18 cellular contexts compared by ENCODE assay signal in the genomic region with DNA sequence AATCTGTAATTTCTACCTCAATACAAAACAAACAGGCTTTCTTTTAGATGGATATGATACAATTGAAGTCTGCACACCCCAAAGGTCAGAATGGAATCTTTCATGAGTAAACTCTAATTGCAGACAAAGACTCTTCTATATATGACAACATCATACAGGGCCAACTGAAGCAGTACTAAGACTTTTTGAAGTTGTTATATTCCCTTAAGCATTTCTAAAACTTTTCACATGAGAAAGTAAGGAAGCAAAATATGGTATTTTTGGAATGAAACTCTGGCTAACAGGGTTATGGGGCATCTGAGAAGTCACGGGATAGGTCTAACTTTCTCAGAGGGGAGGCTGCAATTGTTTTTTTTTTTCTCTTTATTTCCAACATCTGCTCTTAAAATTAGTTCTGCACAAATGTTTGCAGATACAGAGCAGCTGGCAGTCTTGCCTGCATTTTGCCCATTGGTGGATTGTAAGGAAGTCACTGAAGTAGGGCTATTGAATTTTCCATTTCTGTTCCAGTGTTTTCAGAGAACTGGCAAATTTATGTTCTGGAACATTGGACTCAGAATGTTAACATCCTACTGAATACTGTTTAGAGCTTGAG. TPM values are rescaled to one million over a fixed set of nuclear protein-coding genes. Genes with fewer than 3 reads are reported as not detected.
A peak's percentile ranks its signal among the peaks of the same experiment; 100 is the strongest.
DNase-seq lines count a peak whose midpoint lies in the region; ATAC-seq and TF ChIP-seq lines count a peak whose summit lies in the region.
"Had no signal": no experiment of that assay in that cellular context is flagged by ENCODE, and none has a peak within 500 bp of the region (broad histone marks: within the 10 kb centered on the region; RNA-seq: fewer than 3 reads in every experiment).

No MANE protein-coding gene starts in this region.

- H3K4me3 ChIP-seq in IMR-90 (ENCODE audit: insufficient read depth, low read depth, low read length) (no peak overlapping the region), uterus (no peak overlapping the region), upper lobe of right lung (no peak overlapping the region)
- H3K4me3 ChIP-seq in effector memory CD4-positive, alpha-beta T cell (ENCODE audit: insufficient read depth, low read depth, low read length, poor library complexity, severe bottlenecking) = no peak overlapping the region
- H3K4me3 ChIP-seq: BLaER1 treated with 17β-estradiol and CSF1 and Interleukin-3, amounts not matched to agents 10 nM and 100 nM; GM23248 had no signal

- intact Hi-C loops in IMR-90 (cut with micrococcal nuclease) = no loop called here
- intact Hi-C loops in left colon (cut with DNase I, micrococcal nuclease) = no loop called here
- intact Hi-C loops in uterus (cut with DNase I; ENCODE audit: low total_unique reads) = no loop called here
- intact Hi-C loops in upper lobe of right lung (cut with DNase I) = no loop called here

- no peaks in the 10 kb centered on the region for H3K9me3 ChIP-seq in IMR-90 (ENCODE audit: control insufficient read depth, insufficient read depth, low read length)
- no peaks in the 10 kb centered on the region for H3K9me3 ChIP-seq in uterus
- no peaks in the 10 kb centered on the region for H3K9me3 ChIP-seq in effector memory CD4-positive, alpha-beta T cell (ENCODE audit: control insufficient read depth, low read length)
- no peaks in the 10 kb centered on the region for H3K9me3 ChIP-seq in upper lobe of right lung

- no peaks in the 10 kb centered on the region for H3K9me1 ChIP-seq in IMR-90 (ENCODE audit: insufficient read depth, low read length)

- TF ChIP-seq CTCF in IMR-90 (conservative IDR thresholded peaks at IDR 0.05; ENCODE audit: low read depth, low read length) (no peak), brain (conservative IDR thresholded peaks at IDR 0.05) (no peak), uterus (IDR thresholded peaks at IDR 0.05) (no peak), upper lobe of right lung (IDR thresholded peaks at IDR 0.05) (no peak)

- H3K4me1 ChIP-seq in IMR-90 (ENCODE audit: control insufficient read depth, insufficient read depth, low read length) = 0 out of 2 replicates have a peak, but pooled peaks cover 2% of the 10 kb centered on the region
- H3K4me1 ChIP-seq in uterus = no peaks in the 10 kb centered on the region
- H3K4me1 ChIP-seq in effector memory CD4-positive, alpha-beta T cell (ENCODE audit: control insufficient read depth, insufficient read depth, low read length, poor library complexity, severe bottlenecking) = no peaks in the 10 kb centered on the region
- peaks cover 18% of the 10 kb centered on the region for H3K4me1 ChIP-seq in upper lobe of right lung

- H4K20me1 ChIP-seq in IMR-90 (ENCODE audit: insufficient read depth, low read length) = peaks cover 3% of the 10 kb centered on the region; the same call in 1 of the 2 replicates

- no peak overlapping the region; the same call in 1 of the 2 replicates for H4K5ac ChIP-seq in IMR-90 (ENCODE audit: low read depth, low read length)

- H2BK20ac ChIP-seq in IMR-90 (ENCODE audit: low read depth, low read length) = no peak overlapping the region

- TF ChIP-seq POLR2A in IMR-90 (IDR thresholded peaks at IDR 0.05; ENCODE audit: low read depth, low read length) (no peak), uterus (IDR thresholded peaks at IDR 0.05) (no peak)

- in situ Hi-C loops in IMR-90 (cut with MboI; ENCODE audit: low sequenced_read_pairs) = no loop called here

- dilution Hi-C loops in IMR-90 (cut with HindIII; ENCODE audit: low sequenced_read_pairs, unreplicated experiment) = no loop called here

- no peak overlapping the region for H2AK5ac ChIP-seq in IMR-90 (ENCODE audit: low read depth, low read length)

- H2AFZ ChIP-seq in IMR-90 (replicated peaks; ENCODE audit: low read length, poor library complexity) = no peak overlapping the region
- H2AFZ ChIP-seq: GM23248 had no signal

- no peak overlapping the region for H3K9ac ChIP-seq in IMR-90 (ENCODE audit: low read depth, low read length)
- H3K9ac ChIP-seq: BLaER1 treated with 17β-estradiol and CSF1 and Interleukin-3, amounts not matched to agents 10 nM and 100 nM; GM23248 had no signal

- H2BK5ac ChIP-seq in IMR-90 (ENCODE audit: low read depth, low read length, poor library complexity, severe bottlenecking) = no peak overlapping the region

- H3K9me3 Mint-ChIP-seq in brain = peaks cover 3 to 13% (median 7%) of the 10 kb centered on the region in 5 experiments

- TF ChIP-seq RAD21 in IMR-90 (IDR thresholded peaks at IDR 0.05; ENCODE audit: low read length) = no peak

- H3K4ac ChIP-seq in IMR-90 (ENCODE audit: low read depth, low read length) = no peak overlapping the region

- no peak overlapping the region for H2BK15ac ChIP-seq in IMR-90 (ENCODE audit: low read depth, low read length)

- H3K14ac ChIP-seq in IMR-90 (replicated peaks; ENCODE audit: low read depth, low read length) = 0 out of 2 replicates have a peak overlapping the region, but pooled peaks have one; percentile 1

- CTCF ChIA-PET in IMR-90 (lab: Yijun Ruan, JAX) = no interaction called here

- DNase-seq in IMR-90 (no peak), left colon (no peak), smooth muscle cell of the brain vasculature (ENCODE audit: low read depth, low spot score) (peak; percentile 15), uterus (no peak), upper lobe of right lung (no peak)
- no peak for DNase-seq in effector memory CD4-positive, alpha-beta T cell
- DNase-seq: activated CD4-positive, alpha-beta T cell treated with anti-CD3 and anti-CD28 coated beads, Interleukin-2, amount 50 U/mL, for 1 hour; activated CD8-positive, alpha-beta memory T cell treated with anti-CD3 and anti-CD28 coated beads, Interleukin-2, amount 50 U/mL, for 48 hours; activated effector memory CD4-positive, alpha-beta T cell treated with anti-CD3 and anti-CD28 coated beads, Interleukin-2, amount 50 U/mL, for 16 hours; aorta; DMS153; GM23248; NCI-H1930; NCI-H510A; stimulated activated CD4-positive, alpha-beta T cell treated with anti-CD3 and anti-CD28 coated beads, Interleukin-2, amount 100 ng/mL, for 48 hours had no signal

- H2BK120ac ChIP-seq in IMR-90 (ENCODE audit: low read depth, low read length) = no peak overlapping the region

- H3K36me3 ChIP-seq in IMR-90 (ENCODE audit: control insufficient read depth, insufficient read depth, low read length) = no peaks in the 10 kb centered on the region
- H3K36me3 ChIP-seq in uterus = no peaks in the 10 kb centered on the region
- H3K36me3 ChIP-seq in effector memory CD4-positive, alpha-beta T cell (ENCODE audit: control insufficient read depth, insufficient read depth, low read length) = no peaks in the 10 kb centered on the region
- no peaks in the 10 kb centered on the region for H3K36me3 ChIP-seq in upper lobe of right lung

- no peak overlapping the region for H3K56ac ChIP-seq in IMR-90 (ENCODE audit: extremely low read depth, insufficient read depth, low read length)

- no peak overlapping the region for H4K8ac ChIP-seq in IMR-90 (ENCODE audit: low read depth in 2 of 2, low read length in 2 of 2)

- H3K27me3 ChIP-seq in IMR-90 (ENCODE audit: control insufficient read depth, insufficient read depth, low read length) (no peaks in the 10 kb centered on the region), uterus (no peaks in the 10 kb centered on the region), upper lobe of right lung (no peaks in the 10 kb centered on the region)
- H3K27me3 ChIP-seq in effector memory CD4-positive, alpha-beta T cell (replicated peaks; ENCODE audit: control insufficient read depth, insufficient read depth, low read length, poor library complexity, severe bottlenecking) = no peaks in the 10 kb centered on the region
- H3K27me3 ChIP-seq: BLaER1 treated with 17β-estradiol and CSF1 and Interleukin-3, amounts not matched to agents 10 nM and 100 nM had no signal

- peaks cover 16% of the 10 kb centered on the region for H3K36me3 Mint-ChIP-seq in brain

- no peak; the same call in 1 of the 2 replicates for ATAC-seq in IMR-90 (ENCODE audit: low read depth)
- peak; percentile 18 for ATAC-seq in left colon
- ATAC-seq in upper lobe of right lung = no peak
- ATAC-seq: left lobe of liver had no signal

- peaks cover 27 to 31% of the 10 kb centered on the region in 2 experiments for H3K79me1 ChIP-seq in IMR-90 (ENCODE audit: low read depth in 1 of 2, low read length in 2 of 2)

- H3K4me3 Mint-ChIP-seq in brain = peak overlapping the region in 3 of 5 experiments; percentile 1 to 22 (median 21)

- BruUV-seq in IMR-90 (replicated peaks; lab: Mats Ljungman, UMichigan) = no TSS peak

- no peak overlapping the region for H2AK9ac ChIP-seq in IMR-90 (replicated peaks; ENCODE audit: low read depth, low read length, poor library complexity)

- H3K27ac ChIP-seq in IMR-90 (ENCODE audit: insufficient read depth, low read length) (no peak overlapping the region), uterus (no peak overlapping the region), upper lobe of right lung (no peak overlapping the region)
- H3K27ac ChIP-seq in effector memory CD4-positive, alpha-beta T cell (ENCODE audit: insufficient read depth, low read length, poor library complexity, severe bottlenecking) = no peak overlapping the region
- H3K27ac ChIP-seq: BLaER1 treated with 17β-estradiol and CSF1 and Interleukin-3, amounts not matched to agents 10 nM and 100 nM; GM23248 had no signal

- H3K18ac ChIP-seq in IMR-90 (ENCODE audit: low read depth, low read length) = no peak overlapping the region

- H3K27me3 Mint-ChIP-seq in brain = no peaks in the 10 kb centered on the region

- WGBS in IMR-90 (ENCODE audit: extremely low coverage in 2 of 2, insufficient read length in 1 of 2), 2 experiments = no CpG with 5 or more reads among the region's 1 CpG

- H4K91ac ChIP-seq in IMR-90 (ENCODE audit: insufficient read depth, low read depth, low read length) = no peak overlapping the region

- H3K23ac ChIP-seq in IMR-90 (ENCODE audit: low read depth, low read length) = no peak overlapping the region

- H3K27ac Mint-ChIP-seq in brain = peak overlapping the region in 3 of 5 experiments; percentile 29 to 73 (median 67)

- POLR2A ChIA-PET in IMR-90 (lab: Charles Lee; ENCODE audit: unreplicated experiment) = no interaction called here

- peaks cover 63% of the 10 kb centered on the region for H3K4me1 Mint-ChIP-seq in brain

- peak overlapping the region; percentile 21; the same call in 1 of the 2 replicates for H3K4me2 ChIP-seq in IMR-90 (ENCODE audit: low read depth, low read length)

TF ChIP-seq in IMR-90, 13 proteins besides CTCF, POLR2A, EP300 and RAD21 (continues in another document):
- TF ChIP-seq CHD1 (IDR thresholded peaks at IDR 0.05; ENCODE audit: low read depth, low read length) = no peak
- TF ChIP-seq RFX5 (IDR thresholded peaks at IDR 0.05; ENCODE audit: low read depth, low read length) = no peak
- no peak for TF ChIP-seq MXI1 (IDR thresholded peaks at IDR 0.05; ENCODE audit: borderline replicate concordance, low read depth, low read length)
- no peak for TF ChIP-seq FOS (IDR thresholded peaks at IDR 0.05; ENCODE audit: low read depth, low read length)

RNA-seq across cellular contexts. Expression of a gene that starts 59.1 kb away (rescaled TPM):
- total RNA-seq in IMR-90 (2012; rRNA removed) (9.3 and 10.3 TPM in 2 replicates), left colon (10 to 100 TPM; 36.1 to 41.5 TPM), uterus (10 to 100 TPM in 2 of 4 donors, 1 to 10 TPM in 2; 6.9 to 36.9 (median 11.5) TPM), upper lobe of right lung (72.0 TPM)
- polyA plus RNA-seq in IMR-90 (2012; rRNA removed) (9.3 and 9.9 TPM in 2 replicates), brain (ENCODE audit: insufficient read depth, low read depth, low replicate concordance) (31.0 TPM)
- 9.0 and 10.1 TPM in 2 replicates for polyA plus RNA-seq in IMR-90 (2012; cell fraction: cytosol; rRNA removed)
- 6.1 and 18.7 TPM in 2 replicates for polyA plus RNA-seq in IMR-90 (2012; cell fraction: nucleus; rRNA removed; ENCODE audit: low replicate concordance)
